18 cellular contexts compared by ENCODE assay signal in the genomic region with DNA sequence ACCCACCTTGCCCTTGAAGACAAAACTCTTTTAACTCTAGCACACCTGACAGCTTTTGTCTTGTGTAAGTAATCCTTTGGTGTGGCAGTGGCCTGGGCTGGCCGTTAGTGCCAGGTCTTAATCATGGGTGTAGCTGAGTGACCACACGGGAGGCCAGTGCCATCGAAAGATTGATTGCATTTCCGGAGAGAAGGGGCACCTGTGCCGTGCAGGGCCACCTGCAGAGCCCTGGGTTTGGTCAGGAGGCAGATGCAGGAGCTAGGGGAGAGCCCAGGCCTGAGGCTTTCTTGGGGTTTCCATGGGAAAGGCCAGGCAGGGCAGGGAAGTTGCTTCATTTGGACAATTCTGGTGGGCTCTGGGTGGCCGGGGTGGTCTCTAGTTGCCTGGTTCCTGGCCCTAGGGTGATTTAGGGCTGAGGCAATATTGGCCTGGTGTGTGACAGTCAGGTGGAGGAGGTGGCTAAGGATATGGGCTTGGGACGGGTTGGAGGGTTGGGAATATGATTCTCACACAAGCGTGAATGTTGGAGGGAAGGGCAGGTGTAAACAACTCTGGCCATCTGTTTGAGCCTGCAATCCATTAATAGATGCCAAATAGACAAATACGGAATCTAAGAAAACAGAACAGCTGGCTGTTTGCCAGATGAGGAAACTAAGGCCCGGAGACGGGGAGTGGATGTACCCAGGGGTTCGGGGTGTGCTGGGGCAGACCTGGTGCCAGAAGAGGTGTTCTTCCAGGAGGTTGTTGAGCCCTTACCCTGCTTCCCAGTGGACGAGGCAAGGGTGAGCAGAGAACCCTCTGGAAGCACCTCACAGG. TPM values are rescaled to one million over a fixed set of nuclear protein-coding genes. Genes with fewer than 3 reads are reported as not detected.
"Had no signal": no experiment of that assay in that cellular context is flagged by ENCODE, and none has a peak within 500 bp of the region (broad histone marks: within the 10 kb centered on the region; RNA-seq: fewer than 3 reads in every experiment).

No MANE protein-coding gene starts in this region.

- H3K36me3 ChIP-seq: esophagus muscularis mucosa, prostate gland, right lobe of liver, spleen, transverse colon had no signal

- H3K27ac ChIP-seq: body of pancreas, esophagus muscularis mucosa, prostate gland, right lobe of liver, spleen, transverse colon had no signal

- H3K4me3 ChIP-seq: body of pancreas, esophagus muscularis mucosa, prostate gland, right lobe of liver, spleen, transverse colon had no signal

- H3K27me3 ChIP-seq: body of pancreas, right lobe of liver, transverse colon had no signal

- H3K4me1 ChIP-seq: body of pancreas, esophagus muscularis mucosa, prostate gland, right lobe of liver, transverse colon had no signal

- H3K4me3 Mint-ChIP-seq: memory B cell; natural killer cell; T-helper 1 cell treated with Interleukin-12 subunit alpha and Interleukin-12 subunit beta and Interleukin-4 antibody, amounts not matched to agents 30 μg/mL and 1 μg/mL, for 36 hours had no signal

- H3K9me3 Mint-ChIP-seq: memory B cell; natural killer cell; T-helper 1 cell treated with Interleukin-12 subunit alpha and Interleukin-12 subunit beta and Interleukin-4 antibody, amounts not matched to agents 30 μg/mL and 1 μg/mL, for 36 hours had no signal

- H3K27ac Mint-ChIP-seq: memory B cell; natural killer cell; T-helper 1 cell treated with Interleukin-12 subunit alpha and Interleukin-12 subunit beta and Interleukin-4 antibody, amounts not matched to agents 30 μg/mL and 1 μg/mL, for 36 hours had no signal

- H3K4me1 Mint-ChIP-seq: memory B cell, natural killer cell had no signal

- H3K36me3 Mint-ChIP-seq: memory B cell, natural killer cell had no signal

- DNase-seq: activated CD4-positive, alpha-beta T cell treated with anti-CD3 and anti-CD28 coated beads, Interleukin-2, amount 50 U/mL, for 1 hour; activated naive CD4-positive, alpha-beta T cell treated with anti-CD3 and anti-CD28 coated beads, Interleukin-2, amount 50 U/mL, for 16 hours; activated T-cell treated with anti-CD3 and anti-CD28 coated beads, Interleukin-2, amount 50 U/mL, for 1 hour; body of pancreas; head of caudate nucleus; natural killer cell; occipital lobe; spleen; stimulated activated CD4-positive, alpha-beta T cell treated with anti-CD3 and anti-CD28 coated beads, Interleukin-1b, Interleukin-23, amount 100 ng/mL, for 48 hours; stimulated activated naive CD4-positive, alpha-beta T cell; transverse colon had no signal

- H3K9me3 ChIP-seq: body of pancreas, esophagus muscularis mucosa, prostate gland, right lobe of liver, spleen, transverse colon had no signal

RNA-seq across cellular contexts. Expression of a gene that starts 4.6 kb away (rescaled TPM):
- total RNA-seq: body of pancreas, dermis microvascular lymphatic vessel endothelial cell, fibroblast of villous mesenchyme, natural killer cell, occipital lobe, prostate gland, transverse colon had no signal

RNA-seq across cellular contexts. Expression of a gene that starts 31.6 kb away (rescaled TPM):
- total RNA-seq: dermis microvascular lymphatic vessel endothelial cell, esophagus muscularis mucosa, fibroblast of villous mesenchyme, natural killer cell had no signal
